Comparison of ENCODE assay signal across 1 cellular context in the genomic region with DNA sequence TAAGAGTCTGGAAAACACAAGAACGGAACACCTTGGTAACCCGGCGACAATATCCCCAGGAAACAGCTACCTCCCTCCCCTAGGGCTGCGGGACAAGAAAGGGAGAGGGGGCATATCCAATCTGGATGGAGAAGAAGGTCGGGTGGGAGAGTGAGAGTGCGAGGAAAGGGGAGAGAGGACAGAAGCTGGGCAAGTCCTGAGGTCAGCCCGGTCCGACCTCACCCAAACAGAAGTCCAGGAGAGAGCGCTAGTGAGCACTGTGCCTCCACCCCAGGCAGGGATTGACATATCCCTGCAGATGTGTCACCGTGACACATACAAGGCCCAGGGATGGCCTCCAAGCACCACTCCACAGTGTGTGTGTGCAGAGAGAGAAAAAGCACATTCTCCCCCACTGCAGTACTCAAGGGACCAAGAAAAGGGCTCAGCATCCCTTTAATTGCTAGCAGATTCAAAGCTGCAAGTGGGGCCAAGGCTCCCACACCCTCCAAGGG.
TF ChIP-seq lines count a peak whose summit lies in the region.

No MANE protein-coding gene starts in this region.

TF ChIP-seq in SK-N-SH treated with all-trans-retinoic acid at 6 μM for 48 hours, 23 proteins besides CTCF, POLR2A, EP300 and RAD21 (continued from another document):
- no peak for TF ChIP-seq PPARA (CRISPR knock-in tag; IDR thresholded peaks at IDR 0.05; ENCODE audit: borderline replicate concordance)
